10 cellular contexts compared by ENCODE assay signal in genomic region chr1:68916227-68916853, GRCh38.
DNase-seq lines count a peak whose midpoint lies in the region; ATAC-seq, FAIRE-seq and TF ChIP-seq lines count a peak whose summit lies in the region.
"Had no signal": no experiment of that assay in that cellular context is flagged by ENCODE, and none has a peak within 500 bp of the region (broad histone marks: within the 10 kb centered on the region; RNA-seq: fewer than 3 reads in every experiment).

No MANE protein-coding gene starts in this region.

- peak; percentile 100 for FAIRE-seq in islet of Langerhans (lab: Jason Lieb, UNC)
- FAIRE-seq: colon had no signal

- peak overlapping the region; percentile 12 to 56 for H3K27ac ChIP-seq in ascending aorta

- DNase-seq in MG63 (peak; percentile 80), ascending aorta (ENCODE audit: low spot score in 2 of 2) (no peak), stromal cell of bone marrow (ENCODE audit: low read depth) (peak; percentile 93), DMS114 treated with DMSO at 0.1 percent for 48 hours (lab: John Stamatoyannopoulos, UW; ENCODE audit: unreplicated experiment) (no peak), NCI-H1436 (lab: John Stamatoyannopoulos, UW) (no peak)
- DNase-seq: activated CD4-positive, alpha-beta T cell treated with anti-CD3 and anti-CD28 coated beads, Interleukin-2, amount 10 ng/mL, durations not matched to agents 24 days and 14 days; NCI-H526 had no signal

- intact Hi-C loops in ascending aorta (cut with DNase I), result no loop called here

- H3K9me3 ChIP-seq in MG63 (no peaks in the 10 kb centered on the region), ascending aorta (no peaks in the 10 kb centered on the region)

- TF ChIP-seq CTCF in ascending aorta (IDR thresholded peaks at IDR 0.05), result no peak

- H3K27me3 ChIP-seq in MG63, result no peaks in the 10 kb centered on the region
- no peaks in the 10 kb centered on the region for H3K27me3 ChIP-seq in ascending aorta

- H3K4me3 ChIP-seq in MG63 (no peak overlapping the region), ascending aorta (no peak overlapping the region)

- no peak for ATAC-seq in HG03520 (IDR thresholded peaks at IDR 0.05; ENCODE audit: unreplicated experiment)

- H3K4me1 ChIP-seq in ascending aorta, result peaks cover 0 to 19% of the 10 kb centered on the region in 2 donors

- no peaks in the 10 kb centered on the region for H3K36me3 ChIP-seq in MG63
- no peaks in the 10 kb centered on the region for H3K36me3 ChIP-seq in ascending aorta

Comparison
In these comparisons a context has a peak if more than half of its experiments do, and no peak if none do; other contexts are left out.
1. DNase-seq: peak in MG63 (single experiment) and stromal cell of bone marrow (single experiment); none in ascending aorta (0 of 2), DMS114 treated with DMSO at 0.1 percent for 48 hours (single experiment) and NCI-H1436 (single experiment).